ENCODE assay signal across 21 cellular contexts in the genomic region with DNA sequence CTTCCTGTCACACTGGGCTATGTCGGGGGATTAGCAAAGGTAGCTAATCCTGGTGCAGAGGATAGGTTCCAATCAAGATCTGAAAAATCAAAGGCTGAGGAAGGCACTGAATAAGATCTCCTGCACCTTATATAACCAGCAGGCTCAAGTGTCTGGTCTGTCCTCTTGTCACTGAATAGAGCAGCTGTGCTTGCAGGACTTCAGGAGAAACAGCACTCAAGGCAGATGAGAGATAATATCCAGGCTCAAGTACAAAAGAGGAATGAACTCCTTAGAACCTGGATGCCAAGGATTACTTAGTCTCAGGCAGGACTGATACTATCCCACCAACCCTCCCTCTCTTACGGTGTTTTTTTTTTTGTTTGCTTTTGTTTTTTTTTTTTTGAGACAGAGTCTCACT.
"Had no signal": no experiment of that assay in that cellular context is flagged by ENCODE, and none has a peak within 500 bp of the region (broad histone marks: within the 10 kb centered on the region; RNA-seq: fewer than 3 reads in every experiment).

No MANE protein-coding gene starts in this region.

- H3K27me3 Mint-ChIP-seq: effector memory CD8-positive, alpha-beta T cell had no signal

- H3K4me3 Mint-ChIP-seq: activated naive CD4-positive, alpha-beta T cell treated with anti-CD3 and anti-CD28 coated beads for 36 hours; activated T-cell treated with anti-CD3 and anti-CD28 coated beads, Interleukin-2, amount 50 U/mL, for 4 hours; effector memory CD8-positive, alpha-beta T cell; mesothelial cell of epicardium; nephron; T-helper 2 cell treated with Interferon-gamma antibody and Interleukin-4, amounts not matched to agents 5 μg/mL and 100 μg/mL, for 36 hours had no signal

- ATAC-seq: activated T-cell treated with anti-CD3 and anti-CD28 coated beads, Interleukin-2, amount 50 U/mL, for 4 hours; body of pancreas; effector memory CD8-positive, alpha-beta T cell had no signal

- H3K4me1 ChIP-seq: body of pancreas, tibial nerve had no signal

- H3K36me3 ChIP-seq: neutrophil, ovary had no signal

- H3K4me3 ChIP-seq: body of pancreas, esophagus muscularis mucosa, left ventricle myocardium inferior, ovary, tibial nerve had no signal

- H3K27ac ChIP-seq: body of pancreas, esophagus muscularis mucosa, left ventricle myocardium inferior, neutrophil, ovary, tibial nerve had no signal

- DNase-seq: activated CD4-positive, alpha-beta T cell treated with anti-CD3 and anti-CD28 coated beads for 1 hour; activated CD4-positive, alpha-beta T cell treated with anti-CD3 and anti-CD28 coated beads, Interleukin-2, amount 50 U/mL, for 1 hour; activated naive CD4-positive, alpha-beta T cell treated with anti-CD3 and anti-CD28 coated beads for 36 hours; activated T-cell treated with anti-CD3 and anti-CD28 coated beads, Interleukin-2, amount 50 U/mL, for 4 hours; amygdala; body of pancreas; caudate nucleus; effector memory CD8-positive, alpha-beta T cell; glutamatergic neuron; hippocampal formation; left ventricle myocardium inferior; ovary; right cardiac atrium; stimulated activated CD4-positive, alpha-beta T cell treated with anti-CD3 and anti-CD28 coated beads, Interleukin-4, amount 100 ng/mL, for 24 hours; stimulated activated naive CD4-positive, alpha-beta T cell treated with Interleukin-2 at 50 U/mL for 16 hours had no signal

- H3K9me3 ChIP-seq: body of pancreas, esophagus muscularis mucosa, left ventricle myocardium inferior, neutrophil, ovary, tibial nerve had no signal

- H3K9me3 Mint-ChIP-seq: activated naive CD4-positive, alpha-beta T cell treated with anti-CD3 and anti-CD28 coated beads for 36 hours; activated T-cell treated with anti-CD3 and anti-CD28 coated beads, Interleukin-2, amount 50 U/mL, for 4 hours; effector memory CD8-positive, alpha-beta T cell; mesothelial cell of epicardium; nephron; T-helper 2 cell treated with Interferon-gamma antibody and Interleukin-4, amounts not matched to agents 5 μg/mL and 100 μg/mL, for 36 hours had no signal

- H3K27ac Mint-ChIP-seq: activated naive CD4-positive, alpha-beta T cell treated with anti-CD3 and anti-CD28 coated beads for 36 hours; effector memory CD8-positive, alpha-beta T cell; mesothelial cell of epicardium; T-helper 2 cell treated with Interferon-gamma antibody and Interleukin-4, amounts not matched to agents 5 μg/mL and 100 μg/mL, for 36 hours had no signal

- H3K27me3 ChIP-seq: body of pancreas, esophagus muscularis mucosa, neutrophil, ovary, tibial nerve had no signal
